ENCODE assay signal across 30 cellular contexts in genomic region chr1:157482717-157483116, GRCh38.
"Had no signal": no experiment of that assay in that cellular context is flagged by ENCODE, and none has a peak within 500 bp of the region (broad histone marks: within the 10 kb centered on the region; RNA-seq: fewer than 3 reads in every experiment).

No MANE protein-coding gene starts in this region.

- H3K9me3 ChIP-seq: body of pancreas had no signal

- H3K4me1 ChIP-seq: adrenal gland, body of pancreas, breast epithelium had no signal

- FAIRE-seq: astrocyte, TTC549 had no signal

- H3K27ac ChIP-seq: adrenal gland, body of pancreas, brain microvascular endothelial cell, breast epithelium, VCaP had no signal

- DNase-seq: activated B cell treated with CpG ODN at 0.5 μM for 24 hours; activated CD4-positive, alpha-beta memory T cell treated with anti-CD3 and anti-CD28 coated beads for 36 hours; activated CD4-positive, alpha-beta T cell treated with anti-CD3 and anti-CD28 coated beads for 4 hours; activated CD4-positive, alpha-beta T cell treated with anti-CD3 and anti-CD28 coated beads, Interleukin-2, amount 10 ng/mL, durations not matched to agents 7 days and 5 days; activated CD4-positive, CD25-positive, alpha-beta regulatory T cell treated with anti-CD3 and anti-CD28 coated beads, Interleukin-2, amount 50 U/mL, for 72 hours; activated CD8-positive, alpha-beta memory T cell treated with anti-CD3 and anti-CD28 coated beads, Interleukin-2, amount 50 U/mL, for 4 hours; activated CD8-positive, alpha-beta T cell treated with anti-CD3 and anti-CD28 coated beads for 36 hours; activated effector memory CD4-positive, alpha-beta T cell treated with anti-CD3 and anti-CD28 coated beads, Interleukin-2, amount 50 U/mL, for 16 hours; activated gamma-delta T cell treated with Interleukin-2 at 50 U/mL for 16 hours; activated naive CD4-positive, alpha-beta T cell; activated naive CD4-positive, alpha-beta T cell treated with anti-CD3 and anti-CD28 coated beads for 36 hours; activated naive CD4-positive, alpha-beta T cell treated with anti-CD3 and anti-CD28 coated beads, Interleukin-2, amount 50 U/mL, for 16 hours; activated naive CD8-positive, alpha-beta T cell treated with anti-CD3 and anti-CD28 coated beads for 36 hours; activated T-cell treated with anti-CD3 and anti-CD28 coated beads for 4 hours; activated T-cell treated with anti-CD3 and anti-CD28 coated beads, Interleukin-2, amount 50 U/mL, for 1 hour; activated T-cell treated with anti-CD3 and anti-CD28 coated beads, Interleukin-2, amount 50 U/mL, for 4 hours; activated T-cell treated with anti-CD3 and anti-CD28 coated beads, Interleukin-2, amount 50 U/mL, for 72 hours; adrenal gland; amniotic stem cell; aorta; body of pancreas; brain microvascular endothelial cell; central memory CD4-positive, alpha-beta T cell; T-helper 1 cell; T-helper 2 cell; T-helper 9 cell had no signal

- H3K27me3 ChIP-seq: adrenal gland, body of pancreas, brain microvascular endothelial cell, breast epithelium had no signal

- H3K36me3 ChIP-seq: adrenal gland, brain microvascular endothelial cell, breast epithelium had no signal

- H3K4me3 ChIP-seq: adrenal gland, body of pancreas, breast epithelium had no signal
